Comparison of ENCODE assay signal across 7 cellular contexts in genomic region chr15:82429693-82430092, GRCh38. TPM values are rescaled to one million over a fixed set of nuclear protein-coding genes. Genes with fewer than 3 reads are reported as not detected.
DNase-seq lines count a peak whose midpoint lies in the region; ATAC-seq and TF ChIP-seq lines count a peak whose summit lies in the region.
"Not testable (repeated sequence)": the region's sequence is repeated elsewhere in the genome, so short reads cannot be mapped to it uniquely, and the experiment has no call there.

A gene with protein sequence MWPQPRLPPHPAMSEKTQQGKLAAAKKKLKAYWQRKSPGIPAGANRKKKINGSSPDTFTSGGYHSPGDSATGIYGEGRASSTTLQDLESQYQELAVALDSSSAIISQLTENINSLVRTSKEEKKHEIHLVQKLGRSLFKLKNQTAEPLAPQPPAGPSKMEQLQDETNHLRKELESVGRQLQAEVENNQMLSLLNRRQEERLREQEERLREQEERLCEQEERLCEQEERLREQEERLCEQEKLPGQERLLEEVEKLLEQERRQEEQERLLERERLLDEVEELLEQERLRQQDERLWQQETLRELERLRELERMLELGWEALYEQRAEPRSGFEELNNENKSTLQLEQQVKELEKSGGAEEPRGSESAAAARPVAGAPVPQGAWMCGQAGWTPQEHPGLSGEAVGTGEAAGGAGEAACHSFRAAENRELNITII (plus strand): TSS chr15:82429816. CDS start chr15:82430080, 264 bp downstream.

- H3K36me3 ChIP-seq in GM23338 (ENCODE audit: insufficient read depth); WERI-Rb-1; thymus (ENCODE audit: control insufficient read depth, insufficient read depth): not testable (repeated sequence)

- H3F3A ChIP-seq in GM23338 (replicated peaks; ENCODE audit: low read depth): not testable (repeated sequence)

- H2AFZ ChIP-seq in GM23338: not testable (repeated sequence)

- not testable (repeated sequence) for H3K4me3 ChIP-seq in GM23338; WERI-Rb-1 (ENCODE audit: low read depth, low read length); fibroblast of mammary gland (ENCODE audit: control insufficient read depth, low read depth, low read length); thymus (ENCODE audit: low read length)

- not testable (repeated sequence) for H3K79me2 ChIP-seq in GM23338 (replicated peaks; ENCODE audit: insufficient read depth)

- not testable (repeated sequence) for H3K4me2 ChIP-seq in GM23338

- H3K4me1 Mint-ChIP-seq in GM23338, mesothelial cell of epicardium: not testable (repeated sequence)

- H3K9me2 ChIP-seq in GM23338 (ENCODE audit: insufficient read depth): not testable (repeated sequence)

- H3K27ac ChIP-seq in GM23338 (ENCODE audit: low read depth); WERI-Rb-1; thymus (ENCODE audit: low read depth): not testable (repeated sequence)

- not testable (repeated sequence) for H3K9me3 Mint-ChIP-seq in GM23338, mesothelial cell of epicardium

- H3K4me1 ChIP-seq in GM23338 (ENCODE audit: insufficient read depth); thymus (ENCODE audit: control insufficient read depth, insufficient read depth, low read length): not testable (repeated sequence)

- H3K4me3 Mint-ChIP-seq in GM23338, mesothelial cell of epicardium: not testable (repeated sequence)

- not testable (repeated sequence) for H3K9me3 ChIP-seq in WERI-Rb-1 (ENCODE audit: severe bottlenecking); thymus (ENCODE audit: control insufficient read depth)

- H3K27ac Mint-ChIP-seq in GM23338, mesothelial cell of epicardium: not testable (repeated sequence)

- not testable (repeated sequence) for H3K27me3 ChIP-seq in GM23338 (ENCODE audit: insufficient read depth); WERI-Rb-1 (ENCODE audit: insufficient read depth, low read depth, severe bottlenecking); thymus (ENCODE audit: control insufficient read depth, insufficient read depth)

- H4K20me1 ChIP-seq in GM23338 (replicated peaks; ENCODE audit: insufficient read depth): not testable (repeated sequence)

- H3K36me3 Mint-ChIP-seq in GM23338 (ENCODE audit: low read depth); mesothelial cell of epicardium: not testable (repeated sequence)

- H3K27me3 Mint-ChIP-seq in GM23338 (ENCODE audit: insufficient read depth, low read depth, poor library complexity); mesothelial cell of epicardium (ENCODE audit: low read depth): not testable (repeated sequence)

- WGBS in thymus: 92% methylated on average over 8 of the region's 9 CpGs

- not testable (repeated sequence) for TF ChIP-seq CTCF in GM23338 (conservative IDR thresholded peaks at IDR 0.05; ENCODE audit: low read depth in 2 of 2); WERI-Rb-1 (IDR thresholded peaks at IDR 0.05; ENCODE audit: low read depth, low read length); fibroblast of mammary gland (conservative IDR thresholded peaks at IDR 0.05; ENCODE audit: control insufficient read depth, insufficient read depth, low read depth, low read length); mesothelial cell of epicardium (IDR thresholded peaks at IDR 0.05; ENCODE audit: unreplicated experiment)

- DNase-seq in GM23338 (ENCODE audit: low spot score): peak; percentile 75
- DNase-seq in WERI-Rb-1: peak; percentile 7
- peak; percentile 0 for DNase-seq in fibroblast of mammary gland (ENCODE audit: low read depth)
- peak; percentile 2 for DNase-seq in iPS DF 4.7 (ENCODE audit: extremely low read depth, low spot score)
- not testable (repeated sequence) for DNase-seq in mesothelial cell of epicardium (ENCODE audit: low spot score in 2 of 2, unreplicated experiment in 2 of 2)
- DNase-seq in stimulated activated CD4-positive, alpha-beta T cell treated with anti-CD3 and anti-CD28 coated beads, Interleukin-15, amount 100 ng/mL, for 24 hours: peak; percentile 2

- not testable (repeated sequence) for ATAC-seq in GM23338

RNA-seq across cellular contexts. Expression of the gene that starts here (rescaled TPM):
- 12.7 and 13.0 TPM in 2 replicates for total RNA-seq in GM23338 (2014; rRNA removed; shearing (Covaris generic))
- 9.6 and 11.0 TPM in 2 replicates for polyA plus RNA-seq in GM23338 (2016; fragmentation: Nextera tagmentation; extraction: Ambion mirVana)
- total RNA-seq in mesothelial cell of epicardium: 19.1 to 21.0 TPM (median 19.7 TPM) in 3 replicates
- polyA plus RNA-seq in thymus: 19.2 TPM
